17 cellular contexts compared by ENCODE assay signal in the genomic region with DNA sequence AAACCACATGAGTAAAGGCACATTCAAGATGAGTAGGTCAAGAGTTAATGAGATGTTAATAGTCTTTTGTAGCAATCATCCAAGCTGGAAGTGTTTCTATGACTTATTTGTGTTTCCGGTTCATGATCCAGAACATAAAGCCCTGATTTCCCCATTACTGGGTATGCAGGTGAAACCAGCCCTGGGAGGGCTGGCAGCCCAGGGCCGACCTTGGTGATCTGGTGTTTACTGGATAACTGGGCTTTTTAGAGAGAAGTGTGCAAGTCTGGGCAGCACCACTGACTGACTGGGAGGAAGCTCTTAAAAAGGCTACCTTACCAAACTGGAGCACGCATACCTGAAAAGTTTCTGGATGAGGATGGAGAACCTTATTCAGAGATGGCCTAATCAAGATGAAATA.
DNase-seq lines count a peak whose midpoint lies in the region; ATAC-seq, FAIRE-seq and TF ChIP-seq lines count a peak whose summit lies in the region.
"Had no signal": no experiment of that assay in that cellular context is flagged by ENCODE, and none has a peak within 500 bp of the region (broad histone marks: within the 10 kb centered on the region; RNA-seq: fewer than 3 reads in every experiment).

No MANE protein-coding gene starts in this region.

- no peak overlapping the region for H2AFZ ChIP-seq in GM12878 (ENCODE audit: control insufficient read depth, low read depth, low read length)

- H3K36me3 ChIP-seq in GM12878 (ENCODE audit: control insufficient read depth in 2 of 2, insufficient read depth in 2 of 2, low read length in 1 of 2) = no peaks in the 10 kb centered on the region

- no peak for FAIRE-seq in GM12878 (lab: Jason Lieb, UNC)
- FAIRE-seq: GM12891, GM18507 had no signal

- H3K4me2 ChIP-seq in GM12878 (ENCODE audit: control insufficient read depth, insufficient read depth) = no peak overlapping the region

- BruUV-seq in GM12878 (replicated peaks; lab: Mats Ljungman, UMichigan) = no TSS peak

- TF ChIP-seq CTCF in GM12878 (IDR thresholded peaks at IDR 0.05 in 2 of 3, conservative IDR thresholded peaks at IDR 0.05 in 1 of 3; ENCODE audit: control insufficient read depth in 2 of 3, extremely low read depth in 1 of 3, insufficient read depth in 1 of 3, low read depth in 3 of 3, low read length in 3 of 3) = no peak

- no peaks in the 10 kb centered on the region for H3K4me1 ChIP-seq in GM12878 (ENCODE audit: control insufficient read depth, insufficient read depth, low read length)

- no peak overlapping the region for H3K9ac ChIP-seq in GM12878 (ENCODE audit: control insufficient read depth, insufficient read depth, low read length)

- in situ Hi-C loops in Caki2 (cut with HindIII; ENCODE audit: low pct_unique_long_range_greater_than_20kb, low sequenced_read_pairs) = no loop called here
- in situ Hi-C loops in GM12878 (cut with MboI) = no loop called here

- no peak for TF ChIP-seq POLR2A in GM12878 (IDR thresholded peaks at IDR 0.05; ENCODE audit: low read depth, low read length)

- WGBS in GM12878 (ENCODE audit: insufficient coverage, insufficient replicate concordance, low lambda C conversion rate, missing lambda C conversion rate) = 26% methylated on average over 3 of the region's 3 CpGs

- RAD21 ChIA-PET in GM12878 (lab: Charles Lee; ENCODE audit: unreplicated experiment) = interaction anchor here (0.6 to 1.4 kb wide), 3 partner anchors 14 to 603 kb away, joined by 3 to 6 read pairs (median 3); no protein-coding TSS in a partner anchor

- H3K27ac ChIP-seq in GM12878 (ENCODE audit: control insufficient read depth, insufficient read depth) = no peak overlapping the region

- intact Hi-C loops in Right ventricle myocardium inferior (cut with DNase I) (no loop called here), left cardiac atrium (cut with DNase I) (no loop called here), GM12878 (cut with micrococcal nuclease; ENCODE audit: unreplicated experiment) (no loop called here)

- no peaks in the 10 kb centered on the region for H3K27me3 ChIP-seq in GM12878 (replicated peaks in 1 of 2; ENCODE audit: control insufficient read depth in 2 of 2, insufficient read depth in 2 of 2, low read length in 1 of 2)

- SMC1A ChIA-PET in GM12878 (lab: Charles Lee; ENCODE audit: uncharacterized antibody, unreplicated experiment) = interaction anchor here (0.6 to 1.9 kb wide), 7 partner anchors 10 to 287 kb away, joined by 3 to 11 read pairs (median 3); no protein-coding TSS in a partner anchor

- no peaks in the 10 kb centered on the region for H3K79me2 ChIP-seq in GM12878 (ENCODE audit: control insufficient read depth, insufficient read depth, low read length)

- no peak for TF ChIP-seq RAD21 in GM12878 (IDR thresholded peaks at IDR 0.05; ENCODE audit: insufficient read depth, low read depth, low read length)

- POLR2A ChIA-PET in GM12878 (lab: Charles Lee) = interaction anchor here (0.6 to 1.4 kb wide), 3 partner anchors 33 to 199 kb away, joined by 4 to 8 read pairs (median 4); no protein-coding TSS in a partner anchor

- no peak for TF ChIP-seq EP300 in GM12878 (IDR thresholded peaks at IDR 0.05; ENCODE audit: borderline replicate concordance in 1 of 2, control insufficient read depth in 1 of 2, low read depth in 2 of 2, low read length in 2 of 2)

- no peak overlapping the region for H3K4me3 ChIP-seq in GM12878

- no peaks in the 10 kb centered on the region for H4K20me1 ChIP-seq in GM12878 (ENCODE audit: control insufficient read depth, insufficient read depth)

- DNase-seq in Right ventricle myocardium inferior (ENCODE audit: missing footprints) (peak; percentile 55), left cardiac atrium (no peak), Caki2 (ENCODE audit: low read depth) (peak; percentile 1), GM12878 (ENCODE audit: low read depth, low spot score) (no peak), renal cortical epithelial cell (ENCODE audit: low read depth) (peak; percentile 2), NOMO-1 treated with dmso at 0.1 percent for 144 hours (lab: John Stamatoyannopoulos, UW; ENCODE audit: unreplicated experiment) (no peak), UCSD-AML1 (lab: John Stamatoyannopoulos, UW; ENCODE audit: unreplicated experiment) (no peak)
- DNase-seq: Calu3; CD4-positive, alpha-beta T cell; CD8-positive, alpha-beta memory T cell; DMS53; DMS79 treated with DMSO at 0.1 percent for 48 hours; H9 had no signal

- CTCF ChIA-PET in GM12878 (lab: Yijun Ruan, JAX) = no interaction called here

- H3K9me3 ChIP-seq in GM12878 (replicated peaks; ENCODE audit: control insufficient read depth, insufficient read depth, low read length) = no peaks in the 10 kb centered on the region

- ATAC-seq in Right ventricle myocardium inferior (no peak), left cardiac atrium (no peak), GM12878 (peak; percentile 35; the same call in 2 of the 3 replicates), HG02840 (IDR thresholded peaks at IDR 0.05; ENCODE audit: low FRiP score, unreplicated experiment) (no peak)
- ATAC-seq: HCT116 had no signal

TF ChIP-seq in GM12878, 131 proteins besides CTCF, POLR2A, EP300 and RAD21 (continues in another document):
- TF ChIP-seq NR2C2 (IDR thresholded peaks at IDR 0.05; ENCODE audit: borderline replicate concordance, control insufficient read depth, insufficient read length, low read depth) (no peak), HDGF (IDR thresholded peaks at IDR 0.05) (no peak), CBFB (IDR thresholded peaks at IDR 0.05; ENCODE audit: low read depth) (no peak), KDM1A (IDR thresholded peaks at IDR 0.05; ENCODE audit: borderline replicate concordance) (no peak), HDAC6 (IDR thresholded peaks at IDR 0.05; ENCODE audit: unreplicated experiment) (no peak), MEF2B (IDR thresholded peaks at IDR 0.05; ENCODE audit: partially characterized antibody, poor library complexity, severe bottlenecking) (no peak), ZNF384 (IDR thresholded peaks at IDR 0.05; ENCODE audit: borderline replicate concordance, low read depth, low read length) (no peak), WRNIP1 (IDR thresholded peaks at IDR 0.05; ENCODE audit: borderline replicate concordance, low read depth, low read length) (no peak)
- TF ChIP-seq, protein P1, sequence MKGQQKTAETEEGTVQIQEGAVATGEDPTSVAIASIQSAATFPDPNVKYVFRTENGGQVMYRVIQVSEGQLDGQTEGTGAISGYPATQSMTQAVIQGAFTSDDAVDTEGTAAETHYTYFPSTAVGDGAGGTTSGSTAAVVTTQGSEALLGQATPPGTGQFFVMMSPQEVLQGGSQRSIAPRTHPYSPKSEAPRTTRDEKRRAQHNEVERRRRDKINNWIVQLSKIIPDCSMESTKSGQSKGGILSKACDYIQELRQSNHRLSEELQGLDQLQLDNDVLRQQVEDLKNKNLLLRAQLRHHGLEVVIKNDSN (IDR thresholded peaks at IDR 0.05; ENCODE audit: borderline replicate concordance, extremely low read length, insufficient read depth, low read depth, low read length) = no peak
- TF ChIP-seq, protein P2, sequence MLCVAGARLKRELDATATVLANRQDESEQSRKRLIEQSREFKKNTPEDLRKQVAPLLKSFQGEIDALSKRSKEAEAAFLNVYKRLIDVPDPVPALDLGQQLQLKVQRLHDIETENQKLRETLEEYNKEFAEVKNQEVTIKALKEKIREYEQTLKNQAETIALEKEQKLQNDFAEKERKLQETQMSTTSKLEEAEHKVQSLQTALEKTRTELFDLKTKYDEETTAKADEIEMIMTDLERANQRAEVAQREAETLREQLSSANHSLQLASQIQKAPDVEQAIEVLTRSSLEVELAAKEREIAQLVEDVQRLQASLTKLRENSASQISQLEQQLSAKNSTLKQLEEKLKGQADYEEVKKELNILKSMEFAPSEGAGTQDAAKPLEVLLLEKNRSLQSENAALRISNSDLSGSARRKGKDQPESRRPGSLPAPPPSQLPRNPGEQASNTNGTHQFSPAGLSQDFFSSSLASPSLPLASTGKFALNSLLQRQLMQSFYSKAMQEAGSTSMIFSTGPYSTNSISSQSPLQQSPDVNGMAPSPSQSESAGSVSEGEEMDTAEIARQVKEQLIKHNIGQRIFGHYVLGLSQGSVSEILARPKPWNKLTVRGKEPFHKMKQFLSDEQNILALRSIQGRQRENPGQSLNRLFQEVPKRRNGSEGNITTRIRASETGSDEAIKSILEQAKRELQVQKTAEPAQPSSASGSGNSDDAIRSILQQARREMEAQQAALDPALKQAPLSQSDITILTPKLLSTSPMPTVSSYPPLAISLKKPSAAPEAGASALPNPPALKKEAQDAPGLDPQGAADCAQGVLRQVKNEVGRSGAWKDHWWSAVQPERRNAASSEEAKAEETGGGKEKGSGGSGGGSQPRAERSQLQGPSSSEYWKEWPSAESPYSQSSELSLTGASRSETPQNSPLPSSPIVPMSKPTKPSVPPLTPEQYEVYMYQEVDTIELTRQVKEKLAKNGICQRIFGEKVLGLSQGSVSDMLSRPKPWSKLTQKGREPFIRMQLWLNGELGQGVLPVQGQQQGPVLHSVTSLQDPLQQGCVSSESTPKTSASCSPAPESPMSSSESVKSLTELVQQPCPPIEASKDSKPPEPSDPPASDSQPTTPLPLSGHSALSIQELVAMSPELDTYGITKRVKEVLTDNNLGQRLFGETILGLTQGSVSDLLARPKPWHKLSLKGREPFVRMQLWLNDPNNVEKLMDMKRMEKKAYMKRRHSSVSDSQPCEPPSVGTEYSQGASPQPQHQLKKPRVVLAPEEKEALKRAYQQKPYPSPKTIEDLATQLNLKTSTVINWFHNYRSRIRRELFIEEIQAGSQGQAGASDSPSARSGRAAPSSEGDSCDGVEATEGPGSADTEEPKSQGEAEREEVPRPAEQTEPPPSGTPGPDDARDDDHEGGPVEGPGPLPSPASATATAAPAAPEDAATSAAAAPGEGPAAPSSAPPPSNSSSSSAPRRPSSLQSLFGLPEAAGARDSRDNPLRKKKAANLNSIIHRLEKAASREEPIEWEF (IDR thresholded peaks at IDR 0.05; ENCODE audit: insufficient replicate concordance, low read depth, low read length) = no peak

Comparison
In these comparisons a context has a peak if more than half of its experiments do, and no peak if none do; other contexts are left out.
1. DNase-seq: peak in Right ventricle myocardium inferior (single experiment), Caki2 (single experiment) and renal cortical epithelial cell (single experiment); none in left cardiac atrium (single experiment), GM12878 (single experiment), NOMO-1 treated with dmso at 0.1 percent for 144 hours (single experiment) and UCSD-AML1 (single experiment).